ENCODE assay signal across 28 cellular contexts in genomic region chr18:36200354-36200771, GRCh38. TPM values are rescaled to one million over a fixed set of nuclear protein-coding genes. Genes with fewer than 3 reads are reported as not detected.
"Had no signal": no experiment of that assay in that cellular context is flagged by ENCODE, and none has a peak within 500 bp of the region (broad histone marks: within the 10 kb centered on the region; RNA-seq: fewer than 3 reads in every experiment).

No MANE protein-coding gene starts in this region.

- H3K9me3 Mint-ChIP-seq: activated naive CD4-positive, alpha-beta T cell treated with anti-CD3 and anti-CD28 coated beads, Interleukin-2, amount 50 U/mL, for 72 hours; mesothelial cell of epicardium; naive B cell; stimulated activated naive B cell treated with anti-CD40 and anti-IgM and Interleukin-4, amounts not matched to agents 10 μg/mL and 1 μg/mL and 100 μg/mL, for 72 hours had no signal

- H3K4me3 Mint-ChIP-seq: activated CD4-positive, alpha-beta T cell treated with anti-CD3 and anti-CD28 coated beads for 36 hours; activated CD8-positive, alpha-beta memory T cell treated with anti-CD3 and anti-CD28 coated beads, Interleukin-2, amount 10 ng/mL, durations not matched to agents 7 days and 5 days; activated CD8-positive, alpha-beta T cell treated with anti-CD3 and anti-CD28 coated beads, Interleukin-2, amount 10 ng/mL, durations not matched to agents 7 days and 5 days; mesothelial cell of epicardium; naive B cell; stimulated activated naive B cell treated with anti-CD40 and anti-IgM and Interleukin-4, amounts not matched to agents 10 μg/mL and 1 μg/mL and 100 μg/mL, for 72 hours; T-helper 17 cell had no signal

- H3K27me3 ChIP-seq: breast epithelium, pancreas, stomach, thyroid gland had no signal

- H3K36me3 ChIP-seq: breast epithelium, pancreas, stomach, thyroid gland had no signal

- DNase-seq: activated CD4-positive, alpha-beta T cell treated with anti-CD3 and anti-CD28 coated beads for 36 hours; activated CD4-positive, CD25-positive, alpha-beta regulatory T cell; activated CD8-positive, alpha-beta memory T cell treated with anti-CD3 and anti-CD28 coated beads, Interleukin-2, amount 10 ng/mL, durations not matched to agents 7 days and 5 days; activated CD8-positive, alpha-beta T cell treated with anti-CD3 and anti-CD28 coated beads, Interleukin-2, amount 10 ng/mL, durations not matched to agents 7 days and 5 days; activated naive CD4-positive, alpha-beta T cell; activated T-cell treated with anti-CD3 and anti-CD28 coated beads, Interleukin-2, amount 50 U/mL, for 48 hours; central memory CD4-positive, alpha-beta T cell; foreskin melanocyte; naive B cell; nucleus accumbens; pancreas; retina; stimulated activated CD4-positive, alpha-beta T cell treated with anti-CD3 and anti-CD28 coated beads, Interleukin-4, amount 100 ng/mL, for 4 hours; stimulated activated CD8-positive, alpha-beta memory T cell treated with anti-CD3 and anti-CD28 coated beads, Interleukin-4, amount 100 ng/mL, for 48 hours; stimulated activated naive B cell treated with anti-CD40 and anti-IgM and Interleukin-4, amounts not matched to agents 10 μg/mL and 1 μg/mL and 100 μg/mL, for 72 hours; stomach; T-helper 17 cell; T1000; thyroid gland had no signal

- H3K27ac Mint-ChIP-seq: activated CD4-positive, alpha-beta T cell treated with anti-CD3 and anti-CD28 coated beads for 36 hours; activated CD8-positive, alpha-beta memory T cell treated with anti-CD3 and anti-CD28 coated beads, Interleukin-2, amount 10 ng/mL, durations not matched to agents 7 days and 5 days; activated CD8-positive, alpha-beta T cell treated with anti-CD3 and anti-CD28 coated beads, Interleukin-2, amount 10 ng/mL, durations not matched to agents 7 days and 5 days; activated naive CD4-positive, alpha-beta T cell treated with anti-CD3 and anti-CD28 coated beads, Interleukin-2, amount 50 U/mL, for 72 hours; mesothelial cell of epicardium; naive B cell; stimulated activated naive B cell treated with anti-CD40 and anti-IgM and Interleukin-4, amounts not matched to agents 10 μg/mL and 1 μg/mL and 100 μg/mL, for 72 hours; T-helper 17 cell had no signal

- H3K4me1 ChIP-seq: breast epithelium, pancreas, prostate gland, stomach, thyroid gland had no signal

- FAIRE-seq: endothelial cell of umbilical vein, islet of Langerhans, pancreas had no signal

- H3K36me3 Mint-ChIP-seq: activated CD8-positive, alpha-beta memory T cell treated with anti-CD3 and anti-CD28 coated beads, Interleukin-2, amount 10 ng/mL, durations not matched to agents 7 days and 5 days; activated naive CD4-positive, alpha-beta T cell treated with anti-CD3 and anti-CD28 coated beads, Interleukin-2, amount 50 U/mL, for 72 hours; mesothelial cell of epicardium; naive B cell; stimulated activated naive B cell treated with anti-CD40 and anti-IgM and Interleukin-4, amounts not matched to agents 10 μg/mL and 1 μg/mL and 100 μg/mL, for 72 hours had no signal

- H3K27ac ChIP-seq: breast epithelium, pancreas, prostate gland, skin epidermis, stomach, thyroid gland had no signal

- H3K4me1 Mint-ChIP-seq: activated CD4-positive, alpha-beta T cell treated with anti-CD3 and anti-CD28 coated beads for 36 hours; activated CD8-positive, alpha-beta memory T cell treated with anti-CD3 and anti-CD28 coated beads, Interleukin-2, amount 10 ng/mL, durations not matched to agents 7 days and 5 days; mesothelial cell of epicardium; naive B cell; stimulated activated naive B cell treated with anti-CD40 and anti-IgM and Interleukin-4, amounts not matched to agents 10 μg/mL and 1 μg/mL and 100 μg/mL, for 72 hours had no signal

- H3K4me3 ChIP-seq: breast epithelium, pancreas, prostate gland, skin epidermis, stomach, thyroid gland had no signal

- ATAC-seq: activated CD4-positive, alpha-beta T cell treated with anti-CD3 and anti-CD28 coated beads for 36 hours; activated CD8-positive, alpha-beta memory T cell treated with anti-CD3 and anti-CD28 coated beads, Interleukin-2, amount 10 ng/mL, durations not matched to agents 7 days and 5 days; activated CD8-positive, alpha-beta T cell treated with anti-CD3 and anti-CD28 coated beads, Interleukin-2, amount 10 ng/mL, durations not matched to agents 7 days and 5 days; activated naive CD4-positive, alpha-beta T cell treated with anti-CD3 and anti-CD28 coated beads, Interleukin-2, amount 50 U/mL, for 72 hours; pancreas; sciatic nerve; stimulated activated naive B cell treated with anti-CD40 and anti-IgM and Interleukin-4, amounts not matched to agents 10 μg/mL and 1 μg/mL and 100 μg/mL, for 72 hours; T-helper 17 cell had no signal

- H3K9me3 ChIP-seq: breast epithelium, pancreas, prostate gland, stomach, thyroid gland had no signal

RNA-seq across cellular contexts. Expression of gene MOCOS, which starts 13.1 kb away (rescaled TPM):
- polyA plus RNA-seq: neural cell had no signal
